ENCODE assay signal across 9 cellular contexts in genomic region chr6:159852877-159853276, GRCh38. TPM values are rescaled to one million over a fixed set of nuclear protein-coding genes. Genes with fewer than 3 reads are reported as not detected.
DNase-seq lines count a peak whose midpoint lies in the region; ATAC-seq and TF ChIP-seq lines count a peak whose summit lies in the region.
"Had no signal": no experiment of that assay in that cellular context is flagged by ENCODE, and none has a peak within 500 bp of the region (broad histone marks: within the 10 kb centered on the region; RNA-seq: fewer than 3 reads in every experiment).

No MANE protein-coding gene starts in this region.

- H3K4me1 ChIP-seq in Loucy (ENCODE audit: insufficient read depth, low read length, poor library complexity, severe bottlenecking) (no peaks in the 10 kb centered on the region), parathyroid adenoma (no peaks in the 10 kb centered on the region)
- H3K4me1 ChIP-seq: Caco-2 had no signal

- H2AFZ ChIP-seq in Loucy (ENCODE audit: low read length) (peak overlapping the region; percentile 22; the same call in 1 of the 2 replicates), parathyroid adenoma (peak overlapping the region; percentile 61)

- no peaks in the 10 kb centered on the region for H3K27me3 Mint-ChIP-seq in glutamatergic neuron (ENCODE audit: unreplicated experiment)

- H3K9ac ChIP-seq in Loucy (ENCODE audit: low read depth, low read length, poor library complexity, severe bottlenecking) (no peak overlapping the region), parathyroid adenoma (no peak overlapping the region)

- peaks cover 9% of the 10 kb centered on the region for H3K36me3 Mint-ChIP-seq in glutamatergic neuron (ENCODE audit: unreplicated experiment)

- H3K79me2 ChIP-seq in Loucy (ENCODE audit: insufficient read depth, low read length) (no peaks in the 10 kb centered on the region), parathyroid adenoma (no peaks in the 10 kb centered on the region)

- no peaks in the 10 kb centered on the region for H3K9me3 ChIP-seq in Loucy (ENCODE audit: insufficient read depth, low read depth, low read length)
- H3K9me3 ChIP-seq in parathyroid adenoma (ENCODE audit: control insufficient read depth, low read length), result no peaks in the 10 kb centered on the region

- H3K4me2 ChIP-seq in Loucy (ENCODE audit: low read depth, low read length, poor library complexity, severe bottlenecking) (no peak overlapping the region), parathyroid adenoma (ENCODE audit: low read length) (no peak overlapping the region)

- no peaks in the 10 kb centered on the region for H3K4me1 Mint-ChIP-seq in glutamatergic neuron (ENCODE audit: low read depth, unreplicated experiment)

- H3F3A ChIP-seq in Loucy (ENCODE audit: low read depth), result no peaks in the 10 kb centered on the region

- no peak overlapping the region for H3K4me3 ChIP-seq in Loucy (ENCODE audit: low read length, poor library complexity, severe bottlenecking)
- no peak overlapping the region for H3K4me3 ChIP-seq in parathyroid adenoma (ENCODE audit: low read depth, low read length)

- no peaks in the 10 kb centered on the region for H4K20me1 ChIP-seq in Loucy (ENCODE audit: insufficient read depth, low read length, poor library complexity, severe bottlenecking)

- H3K27ac ChIP-seq in parathyroid adenoma, result no peak overlapping the region

- DNase-seq in NCI-H146 (lab: John Stamatoyannopoulos, UW), result peak; percentile 12
- DNase-seq in NCI-H146 treated with DMSO at 0.1 percent for 48 hours (lab: John Stamatoyannopoulos, UW; ENCODE audit: unreplicated experiment), result no peak
- DNase-seq in central memory CD4-positive, alpha-beta T cell, result peak; percentile 6
- DNase-seq in glutamatergic neuron, result no peak

- H3K9me2 ChIP-seq in Loucy (replicated peaks; ENCODE audit: low read depth, low read length), result no peaks in the 10 kb centered on the region

- H3K27me3 ChIP-seq in Loucy (ENCODE audit: insufficient read depth, low read length, poor library complexity, severe bottlenecking) (no peaks in the 10 kb centered on the region), parathyroid adenoma (ENCODE audit: control insufficient read depth, insufficient read depth, low read length) (no peaks in the 10 kb centered on the region)

- H3K36me3 ChIP-seq in Loucy (ENCODE audit: insufficient read depth, low read length) (no peaks in the 10 kb centered on the region), parathyroid adenoma (ENCODE audit: control insufficient read depth, insufficient read depth, low read length) (no peaks in the 10 kb centered on the region)

- TF ChIP-seq CTCF in Loucy (conservative IDR thresholded peaks at IDR 0.05; ENCODE audit: low read length), result peak; percentile 74
- peak; percentile 20 for TF ChIP-seq CTCF in parathyroid adenoma (IDR thresholded peaks at IDR 0.05)
- no peak for TF ChIP-seq CTCF in glutamatergic neuron (IDR thresholded peaks at IDR 0.05; ENCODE audit: partially characterized antibody, unreplicated experiment)

- H3K27ac Mint-ChIP-seq in glutamatergic neuron (ENCODE audit: unreplicated experiment), result no peak overlapping the region

- peaks cover 8% of the 10 kb centered on the region for H3K9me3 Mint-ChIP-seq in glutamatergic neuron (ENCODE audit: unreplicated experiment)

- H3K4me3 Mint-ChIP-seq in glutamatergic neuron (ENCODE audit: unreplicated experiment), result no peak overlapping the region

- ATAC-seq in GM18498 (IDR thresholded peaks at IDR 0.05; ENCODE audit: unreplicated experiment) (no peak), HG03342 (IDR thresholded peaks at IDR 0.05; ENCODE audit: unreplicated experiment) (no peak)

RNA-seq across cellular contexts. Expression of gene MAS1, which starts 37.9 kb away (rescaled TPM):
- total RNA-seq in glutamatergic neuron (ENCODE audit: unreplicated experiment), result not detected
- total RNA-seq: Caco-2 had no signal

RNA-seq across cellular contexts. Expression of gene PNLDC1, which starts 52.8 kb away (rescaled TPM):
- not detected for total RNA-seq in glutamatergic neuron (ENCODE audit: unreplicated experiment)

Comparison
In these comparisons a context has a peak if more than half of its experiments do, and no peak if none do; other contexts are left out.
1. DNase-seq: peak in NCI-H146 (single experiment) and central memory CD4-positive, alpha-beta T cell (single experiment); none in NCI-H146 treated with DMSO at 0.1 percent for 48 hours (single experiment) and glutamatergic neuron (single experiment).